31 cellular contexts compared by ENCODE assay signal in genomic region chr1:33272930-33273329, GRCh38. TPM values are rescaled to one million over a fixed set of nuclear protein-coding genes. Genes with fewer than 3 reads are reported as not detected.
DNase-seq lines count a peak whose midpoint lies in the region; ATAC-seq and TF ChIP-seq lines count a peak whose summit lies in the region.
"Had no signal": no experiment of that assay in that cellular context is flagged by ENCODE, and none has a peak within 500 bp of the region (broad histone marks: within the 10 kb centered on the region; RNA-seq: fewer than 3 reads in every experiment).

No MANE protein-coding gene starts in this region.

- intact Hi-C loops in sciatic nerve (cut with DNase I) (no loop called here), vagina (cut with DNase I) (no loop called here)

- ATAC-seq in activated CD8-positive, alpha-beta memory T cell treated with anti-CD3 and anti-CD28 coated beads, Interleukin-2, amount 10 ng/mL, durations not matched to agents 7 days and 5 days, result no peak
- ATAC-seq in WTC11, result no peak
- ATAC-seq in sciatic nerve, result no peak
- no peak for ATAC-seq in GM18517 (IDR thresholded peaks at IDR 0.05; ENCODE audit: unreplicated experiment)
- no peak for ATAC-seq in HG02884 (IDR thresholded peaks at IDR 0.05; ENCODE audit: unreplicated experiment)

- no peak for TF ChIP-seq POLR2A in vagina (IDR thresholded peaks at IDR 0.05)

- peak overlapping the region; percentile 20 for H3K27ac Mint-ChIP-seq in activated CD8-positive, alpha-beta memory T cell treated with anti-CD3 and anti-CD28 coated beads, Interleukin-2, amount 10 ng/mL, durations not matched to agents 7 days and 5 days
- H3K27ac Mint-ChIP-seq in WTC11, result peak overlapping the region; percentile 1; the same call in 1 of the 2 replicates
- peak overlapping the region; percentile 5 for H3K27ac Mint-ChIP-seq in glutamatergic neuron (ENCODE audit: unreplicated experiment)
- H3K27ac Mint-ChIP-seq: activated naive CD4-positive, alpha-beta T cell treated with anti-CD3 and anti-CD28 coated beads for 36 hours; T-helper 1 cell treated with Interleukin-12 subunit alpha and Interleukin-12 subunit beta and Interleukin-4 antibody, amounts not matched to agents 30 μg/mL and 1 μg/mL, for 36 hours had no signal

- H3K27me3 ChIP-seq in vagina, result no peaks in the 10 kb centered on the region
- H3K27me3 ChIP-seq: brain microvascular endothelial cell, neutrophil, SJCRH30, uterus had no signal

- H3K4me3 ChIP-seq in vagina, result no peak overlapping the region
- H3K4me3 ChIP-seq: GM12878, PC-9, SJCRH30, smooth muscle cell, uterus had no signal

- DNase-seq in activated CD8-positive, alpha-beta memory T cell treated with anti-CD3 and anti-CD28 coated beads, Interleukin-2, amount 10 ng/mL, durations not matched to agents 7 days and 5 days, result no peak
- no peak for DNase-seq in activated CD8-positive, alpha-beta memory T cell treated with anti-CD3 and anti-CD28 coated beads, Interleukin-2, amount 50 U/mL, for 48 hours
- DNase-seq in WTC11 (ENCODE audit: low spot score), result no peak
- DNase-seq in glutamatergic neuron, result no peak
- DNase-seq in sciatic nerve (ENCODE audit: low spot score), result peak; percentile 27
- no peak for DNase-seq in vagina (ENCODE audit: extremely low spot score in 2 of 2)
- DNase-seq: activated naive CD4-positive, alpha-beta T cell treated with anti-CD3 and anti-CD28 coated beads for 36 hours; brain microvascular endothelial cell; DMS153; GDM1; H7; hippocampal formation; kidney; mesenchymal stem cell; NCI-H187 treated with DMSO at 0.1 percent for 48 hours; NCI-H226; NCI-H82; PC-9; SJCRH30; stimulated activated CD4-positive, alpha-beta T cell treated with anti-CD3 and anti-CD28 coated beads, Interleukin-4, amount 100 ng/mL, for 4 hours; uterus; WERI-Rb-1 had no signal

- TF ChIP-seq CTCF in WTC11 (IDR thresholded peaks at IDR 0.05) (no peak), glutamatergic neuron (IDR thresholded peaks at IDR 0.05; ENCODE audit: partially characterized antibody, unreplicated experiment) (no peak), vagina (IDR thresholded peaks at IDR 0.05) (no peak)

- no peaks in the 10 kb centered on the region for H3K27me3 Mint-ChIP-seq in activated CD8-positive, alpha-beta memory T cell treated with anti-CD3 and anti-CD28 coated beads, Interleukin-2, amount 10 ng/mL, durations not matched to agents 7 days and 5 days
- H3K27me3 Mint-ChIP-seq in WTC11 (ENCODE audit: low read depth) (no peaks in the 10 kb centered on the region), glutamatergic neuron (ENCODE audit: unreplicated experiment) (peaks cover 13% of the 10 kb centered on the region)

- H3K4me1 Mint-ChIP-seq in activated CD8-positive, alpha-beta memory T cell treated with anti-CD3 and anti-CD28 coated beads, Interleukin-2, amount 10 ng/mL, durations not matched to agents 7 days and 5 days, result peaks cover 14% of the 10 kb centered on the region
- H3K4me1 Mint-ChIP-seq in WTC11 (peaks cover 26% of the 10 kb centered on the region), glutamatergic neuron (ENCODE audit: low read depth, unreplicated experiment) (peaks cover 40% of the 10 kb centered on the region)

- no peaks in the 10 kb centered on the region for H3K36me3 Mint-ChIP-seq in activated CD8-positive, alpha-beta memory T cell treated with anti-CD3 and anti-CD28 coated beads, Interleukin-2, amount 10 ng/mL, durations not matched to agents 7 days and 5 days
- peaks cover 7% of the 10 kb centered on the region for H3K36me3 Mint-ChIP-seq in WTC11
- H3K36me3 Mint-ChIP-seq in glutamatergic neuron (ENCODE audit: unreplicated experiment), result peaks cover 8% of the 10 kb centered on the region

- peaks cover 0 to 20% of the 10 kb centered on the region in 2 donors for H3K36me3 ChIP-seq in vagina
- H3K36me3 ChIP-seq: uterus had no signal

- peaks cover 47% of the 10 kb centered on the region for H3K4me1 ChIP-seq in vagina
- H3K4me1 ChIP-seq: SJCRH30, uterus had no signal

- no peak overlapping the region for H3K27ac ChIP-seq in vagina
- H3K27ac ChIP-seq: brain microvascular endothelial cell, C4-2B, neutrophil, PC-9, SJCRH30, uterus, WERI-Rb-1 had no signal

- no peaks in the 10 kb centered on the region for H3K9me3 Mint-ChIP-seq in activated CD8-positive, alpha-beta memory T cell treated with anti-CD3 and anti-CD28 coated beads, Interleukin-2, amount 10 ng/mL, durations not matched to agents 7 days and 5 days (ENCODE audit: low read depth)
- no peaks in the 10 kb centered on the region for H3K9me3 Mint-ChIP-seq in WTC11
- H3K9me3 Mint-ChIP-seq in glutamatergic neuron (ENCODE audit: unreplicated experiment), result peaks cover 24% of the 10 kb centered on the region
- H3K9me3 Mint-ChIP-seq: activated naive CD4-positive, alpha-beta T cell treated with anti-CD3 and anti-CD28 coated beads for 36 hours; T-helper 1 cell treated with Interleukin-12 subunit alpha and Interleukin-12 subunit beta and Interleukin-4 antibody, amounts not matched to agents 30 μg/mL and 1 μg/mL, for 36 hours had no signal

- POLR2A ChIA-PET in WTC11 (lab: Charles Lee), result no interaction called here

- CTCF ChIA-PET in activated CD8-positive, alpha-beta memory T cell treated with anti-CD3 and anti-CD28 coated beads, Interleukin-2, amount 10 ng/mL, durations not matched to agents 7 days and 5 days (lab: Charles Lee), result interaction anchor here (1.5 to 4.9 kb wide), 2 partner anchors 23 to 109 kb away, joined by 4 to 19 read pairs; no protein-coding TSS in a partner anchor
- CTCF ChIA-PET in WTC11 (lab: Charles Lee), result interaction anchor here (1.2 kb wide), 1 partner anchor 135 kb away, joined by 3 read pairs; no protein-coding TSS in a partner anchor

- H3K9me3 ChIP-seq in vagina, result no peaks in the 10 kb centered on the region
- H3K9me3 ChIP-seq: neutrophil, SJCRH30, uterus had no signal

- no peak overlapping the region for H3K4me3 Mint-ChIP-seq in activated CD8-positive, alpha-beta memory T cell treated with anti-CD3 and anti-CD28 coated beads, Interleukin-2, amount 10 ng/mL, durations not matched to agents 7 days and 5 days
- H3K4me3 Mint-ChIP-seq in WTC11 (no peak overlapping the region), glutamatergic neuron (ENCODE audit: unreplicated experiment) (peak overlapping the region; percentile 13)
- H3K4me3 Mint-ChIP-seq: activated naive CD4-positive, alpha-beta T cell treated with anti-CD3 and anti-CD28 coated beads for 36 hours; T-helper 1 cell treated with Interleukin-12 subunit alpha and Interleukin-12 subunit beta and Interleukin-4 antibody, amounts not matched to agents 30 μg/mL and 1 μg/mL, for 36 hours had no signal

TF ChIP-seq in WTC11, 78 proteins besides CTCF, POLR2A, EP300 and RAD21:
- TF ChIP-seq ZNF671 (CRISPR knock-in tag; IDR thresholded peaks at IDR 0.05), result no peak
- TF ChIP-seq MYBL2 (CRISPR knock-in tag; IDR thresholded peaks at IDR 0.05), result no peak
- TF ChIP-seq ZNF396 (CRISPR knock-in tag; IDR thresholded peaks at IDR 0.05; ENCODE audit: borderline replicate concordance), result no peak
- no peak for TF ChIP-seq GTF2I (CRISPR knock-in tag; conservative IDR thresholded peaks at IDR 0.05)
- no peak for TF ChIP-seq TEAD1 (CRISPR knock-in tag; IDR thresholded peaks at IDR 0.05)
- no peak for TF ChIP-seq MLX (CRISPR knock-in tag; IDR thresholded peaks at IDR 0.05)
- TF ChIP-seq E2F1 (CRISPR knock-in tag; IDR thresholded peaks at IDR 0.05), result no peak

RNA-seq across cellular contexts. Expression of gene ZNF362, which starts 16.6 kb away (rescaled TPM):
- 10 to 100 TPM; 13.7 to 16.5 TPM for total RNA-seq in activated CD8-positive, alpha-beta memory T cell treated with anti-CD3 and anti-CD28 coated beads, Interleukin-2, amount 10 ng/mL, durations not matched to agents 7 days and 5 days
- 23.9 to 25.7 TPM (median 24.2 TPM) in 3 replicates for total RNA-seq in WTC11 (2021)
- total RNA-seq in glutamatergic neuron (ENCODE audit: unreplicated experiment), result 69.8 TPM
- total RNA-seq in sciatic nerve, result 40.0 TPM
- total RNA-seq in vagina, result 24.6 TPM

RNA-seq across cellular contexts. Expression of gene A3GALT2, which starts 48.0 kb away (rescaled TPM):
- total RNA-seq in activated CD8-positive, alpha-beta memory T cell treated with anti-CD3 and anti-CD28 coated beads, Interleukin-2, amount 10 ng/mL, durations not matched to agents 7 days and 5 days, result not detected
- total RNA-seq in WTC11 (2021), result not detected in 3 replicates
- total RNA-seq in glutamatergic neuron (ENCODE audit: unreplicated experiment), result 0.71 TPM
- not detected for total RNA-seq in sciatic nerve
- not detected for total RNA-seq in vagina
- total RNA-seq: activated naive CD4-positive, alpha-beta T cell treated with anti-CD3 and anti-CD28 coated beads for 36 hours; endothelial cell of umbilical vein; GM12878; H7; kidney; PC-9; SJCRH30; smooth muscle cell; subcutaneous adipose tissue had no signal
